ENCODE assay signal across 20 cellular contexts in the genomic region with DNA sequence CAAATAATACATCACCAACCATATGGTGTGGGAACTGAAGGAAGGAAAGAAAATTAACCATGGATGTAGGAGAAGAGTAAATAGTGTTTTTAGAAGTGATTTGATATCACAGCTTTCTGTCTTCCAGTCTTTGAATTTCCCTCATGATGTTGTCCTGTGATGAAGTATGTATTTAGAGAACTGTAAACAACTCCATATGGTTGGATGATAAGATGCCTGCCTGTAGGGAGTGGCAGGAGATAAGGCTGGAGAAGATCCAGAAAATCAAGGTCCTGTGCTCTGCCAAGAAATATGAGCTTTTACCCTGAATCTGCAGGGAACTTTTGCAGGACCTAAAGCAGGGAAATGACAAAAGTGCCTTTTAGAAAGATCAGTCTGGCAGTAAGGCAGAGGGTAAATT. TPM values are rescaled to one million over a fixed set of nuclear protein-coding genes. Genes with fewer than 3 reads are reported as not detected.
A peak's percentile ranks its signal among the peaks of the same experiment; 100 is the strongest.
DNase-seq lines count a peak whose midpoint lies in the region; ATAC-seq and TF ChIP-seq lines count a peak whose summit lies in the region.
"Had no signal": no experiment of that assay in that cellular context is flagged by ENCODE, and none has a peak within 500 bp of the region (broad histone marks: within the 10 kb centered on the region; RNA-seq: fewer than 3 reads in every experiment).

No MANE protein-coding gene starts in this region.

- peak; percentile 74 for ATAC-seq in mucosa of descending colon
- ATAC-seq in activated naive CD8-positive, alpha-beta T cell treated with anti-CD3 and anti-CD28 coated beads, Interleukin-2, amount 50 U/mL, for 24 hours = no peak
- ATAC-seq in HG03460 (IDR thresholded peaks at IDR 0.05; ENCODE audit: unreplicated experiment) = no peak
- no peak for ATAC-seq in aorta (ENCODE audit: low FRiP score)

- H3K4me3 Mint-ChIP-seq in activated naive CD8-positive, alpha-beta T cell treated with anti-CD3 and anti-CD28 coated beads, Interleukin-2, amount 50 U/mL, for 24 hours = no peak overlapping the region
- H3K4me3 Mint-ChIP-seq: activated naive CD8-positive, alpha-beta T cell treated with anti-CD3 and anti-CD28 coated beads, Interleukin-2, amount 10 ng/mL, durations not matched to agents 7 days and 5 days had no signal

- POLR2A ChIA-PET in HEK293 (lab: Yijun Ruan, JAX) = interaction anchor here (2.6 kb wide), 1 partner anchor 22 kb away, joined by 6 read pairs; a partner anchor contains a TSS

- H3K4me1 ChIP-seq in HEK293 (ENCODE audit: control insufficient read depth, insufficient read depth, low read length) (peaks cover 2% of the 10 kb centered on the region; the same call in 1 of the 2 replicates), mucosa of descending colon (ENCODE audit: low read depth) (no peaks in the 10 kb centered on the region), aorta (ENCODE audit: control insufficient read depth in 1 of 2, insufficient read depth in 2 of 2, low read length in 2 of 2) (no peaks in the 10 kb centered on the region)
- H3K4me1 ChIP-seq: BLaER1, tibial artery had no signal

- H3K4me3 ChIP-seq in HEK293 (ENCODE audit: low read depth, low read length) (no peak overlapping the region), mucosa of descending colon (no peak overlapping the region), aorta (ENCODE audit: low read length in 2 of 2) (no peak overlapping the region)
- H3K4me3 ChIP-seq: BLaER1, tibial artery had no signal

- H3K27ac Mint-ChIP-seq in activated naive CD8-positive, alpha-beta T cell treated with anti-CD3 and anti-CD28 coated beads, Interleukin-2, amount 50 U/mL, for 24 hours = no peak overlapping the region
- H3K27ac Mint-ChIP-seq: activated naive CD8-positive, alpha-beta T cell treated with anti-CD3 and anti-CD28 coated beads, Interleukin-2, amount 10 ng/mL, durations not matched to agents 7 days and 5 days had no signal

- no peaks in the 10 kb centered on the region for H3K9me3 Mint-ChIP-seq in activated naive CD8-positive, alpha-beta T cell treated with anti-CD3 and anti-CD28 coated beads, Interleukin-2, amount 50 U/mL, for 24 hours
- H3K9me3 Mint-ChIP-seq: activated naive CD8-positive, alpha-beta T cell treated with anti-CD3 and anti-CD28 coated beads, Interleukin-2, amount 10 ng/mL, durations not matched to agents 7 days and 5 days had no signal

- H3K27ac ChIP-seq in HEK293 (ENCODE audit: extremely low read depth, low read depth, low read length) = no peak overlapping the region
- no peak overlapping the region for H3K27ac ChIP-seq in aorta (ENCODE audit: low read depth in 1 of 2, low read length in 2 of 2)
- H3K27ac ChIP-seq: BLaER1, tibial artery had no signal

- H3K27me3 ChIP-seq in aorta (ENCODE audit: control insufficient read depth in 1 of 2, insufficient read depth in 2 of 2, low read length in 1 of 2) = no peaks in the 10 kb centered on the region
- H3K27me3 ChIP-seq: BLaER1, tibial artery had no signal

- peak; percentile 94 for DNase-seq in NCI-H2171 treated with DMSO at 0.1 percent for 48 hours (lab: John Stamatoyannopoulos, UW)
- DNase-seq in cerebellar cortex (ENCODE audit: low spot score) = peak; percentile 89
- no peak for DNase-seq in mucosa of descending colon
- no peak for DNase-seq in activated CD4-positive, CD25-positive, alpha-beta regulatory T cell (lab: John Stamatoyannopoulos, UW)
- DNase-seq in activated naive CD8-positive, alpha-beta T cell treated with anti-CD3 and anti-CD28 coated beads, Interleukin-2, amount 50 U/mL, for 24 hours = no peak
- DNase-seq in aorta = no peak
- DNase-seq: activated CD4-positive, alpha-beta T cell treated with anti-CD3 and anti-CD28 coated beads for 48 hours; activated naive CD8-positive, alpha-beta T cell treated with anti-CD3 and anti-CD28 coated beads, Interleukin-2, amount 10 ng/mL, durations not matched to agents 7 days and 5 days; activated T-cell treated with anti-CD3 and anti-CD28 coated beads for 4 hours; mesenchymal stem cell; NCI-H2081; NK-92 treated with Interleukin-12 subunit alpha and Interleukin-12 subunit beta, amount 100 ng/mL, for 24 hours; occipital lobe; stimulated activated CD4-positive, alpha-beta T cell treated with anti-CD3 and anti-CD28 coated beads, Interleukin-4, amount 100 ng/mL, for 4 hours; T-helper 2 cell; tibial artery had no signal

- peaks cover 0 to 19% of the 10 kb centered on the region in 2 experiments for H3K36me3 ChIP-seq in HEK293 (ENCODE audit: control insufficient read depth in 2 of 2, insufficient read depth in 1 of 2, low read length in 2 of 2)
- H3K36me3 ChIP-seq in mucosa of descending colon (ENCODE audit: low read depth) = no peaks in the 10 kb centered on the region
- peaks cover 0 to 2% of the 10 kb centered on the region in 2 donors for H3K36me3 ChIP-seq in aorta (ENCODE audit: control insufficient read depth in 1 of 2, insufficient read depth in 2 of 2, low read length in 1 of 2)

- CTCF ChIA-PET in HEK293 (lab: Yijun Ruan, JAX) = interaction anchor here (0.8 to 1.6 kb wide), 3 partner anchors 16 to 47 kb away, joined by 3 to 6 read pairs (median 5); no protein-coding TSS in a partner anchor

- H3K4me1 Mint-ChIP-seq in activated naive CD8-positive, alpha-beta T cell treated with anti-CD3 and anti-CD28 coated beads, Interleukin-2, amount 50 U/mL, for 24 hours = peaks cover 3% of the 10 kb centered on the region

- no peaks in the 10 kb centered on the region for H3K27me3 Mint-ChIP-seq in activated naive CD8-positive, alpha-beta T cell treated with anti-CD3 and anti-CD28 coated beads, Interleukin-2, amount 50 U/mL, for 24 hours
- H3K27me3 Mint-ChIP-seq: activated naive CD8-positive, alpha-beta T cell treated with anti-CD3 and anti-CD28 coated beads, Interleukin-2, amount 10 ng/mL, durations not matched to agents 7 days and 5 days had no signal

- H3K9me3 ChIP-seq in HEK293 (ENCODE audit: control insufficient read depth, insufficient read depth, low read depth, low read length) = no peaks in the 10 kb centered on the region
- H3K9me3 ChIP-seq in mucosa of descending colon = no peaks in the 10 kb centered on the region
- no peaks in the 10 kb centered on the region for H3K9me3 ChIP-seq in aorta (ENCODE audit: control insufficient read depth, low read length)
- H3K9me3 ChIP-seq: BLaER1, tibial artery had no signal

- intact Hi-C loops in mucosa of descending colon (cut with DNase I, micrococcal nuclease) (no loop called here), aorta (cut with DNase I) (no loop called here)

- H3K36me3 Mint-ChIP-seq in activated naive CD8-positive, alpha-beta T cell treated with anti-CD3 and anti-CD28 coated beads, Interleukin-2, amount 50 U/mL, for 24 hours (ENCODE audit: low read depth) = peaks cover 21% of the 10 kb centered on the region

- TF ChIP-seq CTCF in HEK293 (tag by site-specific recombination; IDR thresholded peaks at IDR 0.05) (no peak), mucosa of descending colon (IDR thresholded peaks at IDR 0.05) (no peak)

TF ChIP-seq in HEK293, 187 proteins besides CTCF, POLR2A, EP300 and RAD21:
- TF ChIP-seq GLI2 (tag by site-specific recombination; IDR thresholded peaks at IDR 0.05; ENCODE audit: borderline replicate concordance, low read depth) (no peak), ZBTB20 (tag by site-specific recombination; IDR thresholded peaks at IDR 0.05) (peak; percentile 18; the same call in 1 of the 2 replicates), ZNF335 (tag by site-specific recombination; conservative IDR thresholded peaks at IDR 0.05) (peak; percentile 44; the same call in 1 of the 2 replicates)
- TF ChIP-seq, protein P1, sequence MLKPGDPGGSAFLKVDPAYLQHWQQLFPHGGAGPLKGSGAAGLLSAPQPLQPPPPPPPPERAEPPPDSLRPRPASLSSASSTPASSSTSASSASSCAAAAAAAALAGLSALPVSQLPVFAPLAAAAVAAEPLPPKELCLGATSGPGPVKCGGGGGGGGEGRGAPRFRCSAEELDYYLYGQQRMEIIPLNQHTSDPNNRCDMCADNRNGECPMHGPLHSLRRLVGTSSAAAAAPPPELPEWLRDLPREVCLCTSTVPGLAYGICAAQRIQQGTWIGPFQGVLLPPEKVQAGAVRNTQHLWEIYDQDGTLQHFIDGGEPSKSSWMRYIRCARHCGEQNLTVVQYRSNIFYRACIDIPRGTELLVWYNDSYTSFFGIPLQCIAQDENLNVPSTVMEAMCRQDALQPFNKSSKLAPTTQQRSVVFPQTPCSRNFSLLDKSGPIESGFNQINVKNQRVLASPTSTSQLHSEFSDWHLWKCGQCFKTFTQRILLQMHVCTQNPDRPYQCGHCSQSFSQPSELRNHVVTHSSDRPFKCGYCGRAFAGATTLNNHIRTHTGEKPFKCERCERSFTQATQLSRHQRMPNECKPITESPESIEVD (tag by site-specific recombination; IDR thresholded peaks at IDR 0.05) = peak; percentile 31; the same call in 1 of the 2 replicates

RNA-seq across cellular contexts. Expression of a gene that starts 21.8 kb away (rescaled TPM):
- total RNA-seq in mucosa of descending colon (10 to 100 TPM; 29.4 to 35.9 (median 31.0) TPM), aorta (10 to 100 TPM; 24.5 to 41.3 TPM)
- 10 to 100 TPM; 13.2 to 13.6 TPM for polyA plus RNA-seq in aorta

RNA-seq across cellular contexts. Expression of a gene that starts 21.9 kb away (rescaled TPM):
- total RNA-seq in mucosa of descending colon = 10 to 100 TPM; 44.2 to 52.3 (median 48.5) TPM
- total RNA-seq in aorta = 10 to 100 TPM; 23.6 to 37.6 TPM
- polyA plus RNA-seq in aorta = 10 to 100 TPM; 23.9 to 78.5 TPM

RNA-seq across cellular contexts. Expression of a gene that starts 38.6 kb away (rescaled TPM):
- total RNA-seq in mucosa of descending colon (10 to 100 TPM; 42.2 to 65.4 (median 63.3) TPM), aorta (10 to 100 TPM; 12.3 to 17.7 TPM)
- polyA plus RNA-seq in aorta = 10 to 100 TPM in 1 of 2 donors, under 1 TPM in 1; 0.77 to 20.3 TPM
- total RNA-seq: HT1080 had no signal

Comparison
In these comparisons a context has a peak if more than half of its experiments do, and no peak if none do; other contexts are left out.
1. DNase-seq: peak in NCI-H2171 treated with DMSO at 0.1 percent for 48 hours (single experiment) and cerebellar cortex (single experiment); none in mucosa of descending colon (0 of 3), activated CD4-positive, CD25-positive, alpha-beta regulatory T cell (0 of 4), activated naive CD8-positive, alpha-beta T cell treated with anti-CD3 and anti-CD28 coated beads, Interleukin-2, amount 50 U/mL, for 24 hours (single experiment) and aorta (0 of 2).